Comparison of ENCODE assay signal across 8 cellular contexts in genomic region chr16:29729116-29729521, GRCh38. TPM values are rescaled to one million over a fixed set of nuclear protein-coding genes. Genes with fewer than 3 reads are reported as not detected.
DNase-seq lines count a peak whose midpoint lies in the region; ATAC-seq, FAIRE-seq and TF ChIP-seq lines count a peak whose summit lies in the region.

No MANE protein-coding gene starts in this region.

- WGBS in SK-N-SH (ENCODE audit: low lambda C conversion rate): 28% methylated on average over 6 of the region's 6 CpGs
- 48 to 57% (median 49%) methylated on average over 6 of the region's 6 CpGs for WGBS in small intestine, 3 donors

- CTCF ChIA-PET in SK-N-SH (lab: Yijun Ruan, JAX): interaction anchor here (0.7 to 6.0 kb wide), 21 partner anchors 8 to 755 kb away, joined by 3 to 33 read pairs (median 4); partner anchors contain the start of genes KIF22, PAGR1, TLCD3B and ZG16

- H3K4me2 ChIP-seq in SK-N-SH: no peak overlapping the region

- DNase-seq in D341Med (ENCODE audit: low spot score): peak; percentile 70
- DNase-seq in HuH-7.5 (ENCODE audit: low spot score): peak; percentile 61
- DNase-seq in SK-N-SH: peak; percentile 71
- DNase-seq in left cardiac atrium: no peak
- peak; percentile 48 for DNase-seq in small intestine
- no peak for DNase-seq in activated CD4-positive, alpha-beta T cell treated with anti-CD3 and anti-CD28 coated beads for 4 hours
- no peak for DNase-seq in activated CD4-positive, alpha-beta T cell treated with anti-CD3 and anti-CD28 coated beads, Interleukin-2, amount 10 ng/mL, durations not matched to agents 24 days and 14 days

- H3K9me3 ChIP-seq in SK-N-SH (no peaks in the 10 kb centered on the region), small intestine (ENCODE audit: control insufficient read depth, low read depth) (no peaks in the 10 kb centered on the region)

- H3K27ac ChIP-seq in SK-N-SH (ENCODE audit: low read depth in 2 of 2, low read length in 1 of 2) (no peak overlapping the region), small intestine (ENCODE audit: low read depth in 1 of 2, low read length in 1 of 2) (no peak overlapping the region)

- peak; percentile 57 to 71 for ATAC-seq in left cardiac atrium
- no peak for ATAC-seq in HG02938 (IDR thresholded peaks at IDR 0.05; ENCODE audit: unreplicated experiment)

- H3K36me3 ChIP-seq in SK-N-SH (replicated peaks in 1 of 2; ENCODE audit: control insufficient read depth in 1 of 2, insufficient read depth in 2 of 2, low read length in 1 of 2) (no peaks in the 10 kb centered on the region), small intestine (ENCODE audit: control insufficient read depth in 2 of 2, insufficient read depth in 2 of 2, low read length in 2 of 2) (no peaks in the 10 kb centered on the region)

- POLR2A ChIA-PET in SK-N-SH (lab: Yijun Ruan, JAX): no interaction called here

- TF ChIP-seq EP300 in SK-N-SH (IDR thresholded peaks at IDR 0.05; ENCODE audit: borderline replicate concordance in 1 of 2, low read depth in 1 of 2, low read length in 1 of 2): no peak

- peak; percentile 71 for TF ChIP-seq CTCF in SK-N-SH (IDR thresholded peaks at IDR 0.05)

- H3K4me1 ChIP-seq in SK-N-SH (ENCODE audit: control insufficient read depth in 1 of 2, insufficient read depth in 2 of 2, low read depth in 1 of 2, low read length in 1 of 2) (no peaks in the 10 kb centered on the region; a peak in 1 of 4 replicates), small intestine (ENCODE audit: control insufficient read depth in 2 of 2, insufficient read depth in 1 of 2, low read depth in 1 of 2, low read length in 1 of 2) (no peaks in the 10 kb centered on the region)

- FAIRE-seq in small intestine (lab: Jason Lieb, UNC): no peak

- peak; percentile 72 for TF ChIP-seq RAD21 in SK-N-SH (IDR thresholded peaks at IDR 0.05; ENCODE audit: low read length)

- intact Hi-C loops in left cardiac atrium (cut with DNase I): no loop called here
- intact Hi-C loops in activated CD4-positive, alpha-beta T cell treated with anti-CD3 and anti-CD28 coated beads, Interleukin-2, amount 10 ng/mL, durations not matched to agents 24 days and 14 days (cut with micrococcal nuclease): no loop called here

- peak overlapping the region; percentile 40; the same call in 1 of the 2 replicates for H2AFZ ChIP-seq in SK-N-SH (ENCODE audit: low read depth)

- peaks cover 8% of the 10 kb centered on the region for H3K36me3 Mint-ChIP-seq in activated CD4-positive, alpha-beta T cell treated with anti-CD3 and anti-CD28 coated beads, Interleukin-2, amount 10 ng/mL, durations not matched to agents 24 days and 14 days (ENCODE audit: low read depth)

- H3K9ac ChIP-seq in SK-N-SH: no peak overlapping the region

- peaks cover 7% of the 10 kb centered on the region for H3K27me3 ChIP-seq in SK-N-SH (ENCODE audit: insufficient read depth)
- H3K27me3 ChIP-seq in small intestine (ENCODE audit: control insufficient read depth in 2 of 2, insufficient read depth in 2 of 2, low read length in 2 of 2): no peaks in the 10 kb centered on the region

- H4K20me1 ChIP-seq in SK-N-SH (ENCODE audit: insufficient read depth): no peaks in the 10 kb centered on the region

- no peak overlapping the region for H3K27ac Mint-ChIP-seq in activated CD4-positive, alpha-beta T cell treated with anti-CD3 and anti-CD28 coated beads, Interleukin-2, amount 10 ng/mL, durations not matched to agents 24 days and 14 days

- H3F3A ChIP-seq in SK-N-SH (replicated peaks; ENCODE audit: insufficient read depth): no peaks in the 10 kb centered on the region

- H3K4me1 Mint-ChIP-seq in activated CD4-positive, alpha-beta T cell treated with anti-CD3 and anti-CD28 coated beads, Interleukin-2, amount 10 ng/mL, durations not matched to agents 24 days and 14 days: peaks cover 26% of the 10 kb centered on the region

- peaks cover 18% of the 10 kb centered on the region for H3K27me3 Mint-ChIP-seq in activated CD4-positive, alpha-beta T cell treated with anti-CD3 and anti-CD28 coated beads, Interleukin-2, amount 10 ng/mL, durations not matched to agents 24 days and 14 days

- H3K79me2 ChIP-seq in SK-N-SH (ENCODE audit: insufficient read depth): no peaks in the 10 kb centered on the region

- no peaks in the 10 kb centered on the region for H3K9me2 ChIP-seq in SK-N-SH

- H3K4me3 ChIP-seq in SK-N-SH (ENCODE audit: low read depth in 2 of 2, low read length in 1 of 2): no peak overlapping the region; a peak in 1 of 4 replicates
- peak overlapping the region in 1 of 2 donors; percentile 14 for H3K4me3 ChIP-seq in small intestine (ENCODE audit: low read depth in 1 of 2, low read length in 2 of 2)

- peaks cover 7% of the 10 kb centered on the region for H3K9me3 Mint-ChIP-seq in activated CD4-positive, alpha-beta T cell treated with anti-CD3 and anti-CD28 coated beads, Interleukin-2, amount 10 ng/mL, durations not matched to agents 24 days and 14 days

- H3K4me3 Mint-ChIP-seq in activated CD4-positive, alpha-beta T cell treated with anti-CD3 and anti-CD28 coated beads, Interleukin-2, amount 10 ng/mL, durations not matched to agents 24 days and 14 days: no peak overlapping the region

TF ChIP-seq in SK-N-SH, 30 proteins besides CTCF, POLR2A, EP300 and RAD21:
- TF ChIP-seq RCOR1 (IDR thresholded peaks at IDR 0.05; ENCODE audit: low read length): no peak
- TF ChIP-seq IRF3 (IDR thresholded peaks at IDR 0.05; ENCODE audit: low read depth, low read length): no peak
- TF ChIP-seq MXI1 (IDR thresholded peaks at IDR 0.05; ENCODE audit: low read depth, low read length): peak; percentile 49; the same call in 1 of the 2 replicates
- TF ChIP-seq SMC3 (IDR thresholded peaks at IDR 0.05; ENCODE audit: low read depth, low read length): peak; percentile 58
TF ChIP-seq in SK-N-SH: peak in this region for 2.

RNA-seq across cellular contexts. Expression of gene C16orf54, which starts 16.7 kb away (rescaled TPM):
- not detected in 2 replicates for polyA plus RNA-seq in SK-N-SH (2012; rRNA removed)
- polyA plus RNA-seq in SK-N-SH (2012; cell fraction: cytosol; rRNA removed): not detected in 2 replicates
- not detected in 2 replicates for polyA plus RNA-seq in SK-N-SH (2012; cell fraction: nucleus; rRNA removed)
- total RNA-seq in left cardiac atrium: 1 to 10 TPM; 1.3 to 1.7 TPM
- polyA plus RNA-seq in small intestine: 1 to 10 TPM in 1 of 3 donors, under 1 TPM in 2; 0.22 to 1.4 (median 0.95) TPM
- total RNA-seq in activated CD4-positive, alpha-beta T cell treated with anti-CD3 and anti-CD28 coated beads, Interleukin-2, amount 10 ng/mL, durations not matched to agents 24 days and 14 days: 17.0 and 17.8 TPM in 2 replicates

RNA-seq across cellular contexts. Expression of gene ZG16, which starts 48.9 kb away (rescaled TPM):
- polyA plus RNA-seq in SK-N-SH (2012; rRNA removed): not detected in 2 replicates
- polyA plus RNA-seq in SK-N-SH (2012; cell fraction: cytosol; rRNA removed): not detected in 2 replicates
- polyA plus RNA-seq in SK-N-SH (2012; cell fraction: nucleus; rRNA removed): not detected in 2 replicates
- total RNA-seq in left cardiac atrium: not detected
- polyA plus RNA-seq in small intestine: 100 to 1,000 TPM in 1 of 3 donors, 10 to 100 TPM in 2; 19.3 to 186 (median 75.4) TPM
- not detected in 2 replicates for total RNA-seq in activated CD4-positive, alpha-beta T cell treated with anti-CD3 and anti-CD28 coated beads, Interleukin-2, amount 10 ng/mL, durations not matched to agents 24 days and 14 days

RNA-seq across cellular contexts. Expression of gene QPRT, which starts 50.1 kb away (rescaled TPM):
- 12.5 and 12.6 TPM in 2 replicates for polyA plus RNA-seq in SK-N-SH (2012; rRNA removed)
- 8.3 and 10.6 TPM in 2 replicates for polyA plus RNA-seq in SK-N-SH (2012; cell fraction: cytosol; rRNA removed)
- 10.8 and 11.3 TPM in 2 replicates for polyA plus RNA-seq in SK-N-SH (2012; cell fraction: nucleus; rRNA removed)
- 10 to 100 TPM; 20.4 to 22.0 TPM for total RNA-seq in left cardiac atrium
- 10 to 100 TPM; 30.2 to 32.4 (median 31.6) TPM for polyA plus RNA-seq in small intestine
- 5.8 and 6.3 TPM in 2 replicates for total RNA-seq in activated CD4-positive, alpha-beta T cell treated with anti-CD3 and anti-CD28 coated beads, Interleukin-2, amount 10 ng/mL, durations not matched to agents 24 days and 14 days

Comparison
In these comparisons a context has a peak if more than half of its experiments do, and no peak if none do; other contexts are left out.
1. DNase-seq: peak in D341Med (single experiment), HuH-7.5 (single experiment), SK-N-SH (single experiment) and small intestine (single experiment); none in left cardiac atrium (single experiment), activated CD4-positive, alpha-beta T cell treated with anti-CD3 and anti-CD28 coated beads for 4 hours (0 of 2) and activated CD4-positive, alpha-beta T cell treated with anti-CD3 and anti-CD28 coated beads, Interleukin-2, amount 10 ng/mL, durations not matched to agents 24 days and 14 days (single experiment).